Comparison of ENCODE assay signal across 12 cellular contexts in genomic region chr13:20869540-20869939, GRCh38. TPM values are rescaled to one million over a fixed set of nuclear protein-coding genes. Genes with fewer than 3 reads are reported as not detected.
DNase-seq lines count a peak whose midpoint lies in the region; ATAC-seq and TF ChIP-seq lines count a peak whose summit lies in the region.
"Had no signal": no experiment of that assay in that cellular context is flagged by ENCODE, and none has a peak within 500 bp of the region (broad histone marks: within the 10 kb centered on the region; RNA-seq: fewer than 3 reads in every experiment).

No MANE protein-coding gene starts in this region.

- no peak overlapping the region for H3K27ac ChIP-seq in dorsolateral prefrontal cortex
- no peak overlapping the region for H3K27ac ChIP-seq in RWPE1
- H3K27ac ChIP-seq: tibial nerve had no signal

- H3K27me3 Mint-ChIP-seq in progenitor cell of endocrine pancreas: no peaks in the 10 kb centered on the region

- POLR2A ChIA-PET in RWPE1 (lab: Yijun Ruan, JAX; ENCODE audit: low non-redundant PET): no interaction called here

- TF ChIP-seq CTCF in dorsolateral prefrontal cortex (IDR thresholded peaks at IDR 0.05 in 54 of 56, conservative IDR thresholded peaks at IDR 0.05 in 2 of 56; ENCODE audit: low read depth in 1 of 56, partially characterized antibody in 56 of 56): peak in 45 of 56 donors; percentile 14 to 68 (median 43)
- TF ChIP-seq CTCF in progenitor cell of endocrine pancreas (IDR thresholded peaks at IDR 0.05; ENCODE audit: unreplicated experiment): peak; percentile 30
- no peak for TF ChIP-seq CTCF in RWPE1 (conservative IDR thresholded peaks at IDR 0.05; ENCODE audit: low read depth)

- no peak overlapping the region for H3K4me3 ChIP-seq in dorsolateral prefrontal cortex
- H3K4me3 ChIP-seq: tibial nerve had no signal

- no peak for ATAC-seq in GM21381 (IDR thresholded peaks at IDR 0.05; ENCODE audit: unreplicated experiment)
- ATAC-seq in HG03175 (IDR thresholded peaks at IDR 0.05; ENCODE audit: unreplicated experiment): no peak
- ATAC-seq: activated naive CD4-positive, alpha-beta T cell treated with anti-CD3 and anti-CD28 coated beads, Interleukin-2, amount 50 U/mL, for 72 hours had no signal

- H3K27ac Mint-ChIP-seq in progenitor cell of endocrine pancreas: no peak overlapping the region
- H3K27ac Mint-ChIP-seq: activated naive CD4-positive, alpha-beta T cell treated with anti-CD3 and anti-CD28 coated beads, Interleukin-2, amount 50 U/mL, for 72 hours had no signal

- no peak overlapping the region for H3K4me3 Mint-ChIP-seq in progenitor cell of endocrine pancreas (ENCODE audit: low read depth)

- CTCF ChIA-PET in RWPE1 (lab: Yijun Ruan, JAX): interaction anchor here (0.7 kb wide), 1 partner anchor 149 kb away, joined by 3 read pairs; no protein-coding TSS in a partner anchor

- H3K9me3 Mint-ChIP-seq in progenitor cell of endocrine pancreas (ENCODE audit: low read depth): no peaks in the 10 kb centered on the region
- H3K9me3 Mint-ChIP-seq: activated naive CD4-positive, alpha-beta T cell treated with anti-CD3 and anti-CD28 coated beads, Interleukin-2, amount 50 U/mL, for 72 hours had no signal

- H3K36me3 Mint-ChIP-seq in progenitor cell of endocrine pancreas (ENCODE audit: insufficient read depth): no peaks in the 10 kb centered on the region
- H3K36me3 Mint-ChIP-seq: activated naive CD4-positive, alpha-beta T cell treated with anti-CD3 and anti-CD28 coated beads, Interleukin-2, amount 50 U/mL, for 72 hours had no signal

- peaks cover 3% of the 10 kb centered on the region for H3K4me1 Mint-ChIP-seq in progenitor cell of endocrine pancreas (ENCODE audit: low read depth)

- no peaks in the 10 kb centered on the region for H3K27me3 ChIP-seq in dorsolateral prefrontal cortex
- H3K27me3 ChIP-seq: tibial nerve had no signal

- DNase-seq in NCI-H1092 treated with DMSO at 0.1 percent for 48 hours (lab: John Stamatoyannopoulos, UW) (peak; percentile 57), NCI-H1092 (lab: John Stamatoyannopoulos, UW) (no peak), NCI-H82 (lab: John Stamatoyannopoulos, UW) (peak; percentile 39), dorsolateral prefrontal cortex (no peak), progenitor cell of endocrine pancreas (ENCODE audit: low spot score, unreplicated experiment) (no peak), RWPE1 (ENCODE audit: low spot score) (no peak)
- DNase-seq: NK-92 treated with Interleukin-12 subunit alpha and Interleukin-12 subunit beta, amount 100 ng/mL, for 24 hours; stimulated activated CD4-positive, alpha-beta T cell treated with anti-CD3 and anti-CD28 coated beads, Interleukin-4, amount 100 ng/mL, for 24 hours had no signal

- intact Hi-C loops in dorsolateral prefrontal cortex (cut with DNase I): no loop called here

RNA-seq across cellular contexts. Expression of gene XPO4, which starts 33.0 kb away (rescaled TPM):
- 10 to 100 TPM; 14.3 to 25.7 (median 20.0) TPM for total RNA-seq in dorsolateral prefrontal cortex
- 22.8 and 23.7 TPM in 2 replicates for total RNA-seq in progenitor cell of endocrine pancreas

Comparison
In these comparisons a context has a peak if more than half of its experiments do, and no peak if none do; other contexts are left out.
1. DNase-seq: peak in NCI-H1092 treated with DMSO at 0.1 percent for 48 hours (single experiment) and NCI-H82 (single experiment); none in NCI-H1092 (single experiment), dorsolateral prefrontal cortex (0 of 10), progenitor cell of endocrine pancreas (single experiment) and RWPE1 (single experiment).